18 cellular contexts compared by ENCODE assay signal in genomic region chr2:230790981-230791380, GRCh38.
DNase-seq lines count a peak whose midpoint lies in the region; ATAC-seq and TF ChIP-seq lines count a peak whose summit lies in the region.
"Had no signal": no experiment of that assay in that cellular context is flagged by ENCODE, and none has a peak within 500 bp of the region (broad histone marks: within the 10 kb centered on the region; RNA-seq: fewer than 3 reads in every experiment).

No MANE protein-coding gene starts in this region.

- no peak for ATAC-seq in activated naive CD8-positive, alpha-beta T cell treated with anti-CD3 and anti-CD28 coated beads, Interleukin-2, amount 50 U/mL, for 24 hours
- ATAC-seq in activated B cell treated with CpG ODN at 0.5 μM for 24 hours (ENCODE audit: low read depth): no peak
- ATAC-seq in GM21423 (IDR thresholded peaks at IDR 0.05; ENCODE audit: unreplicated experiment): no peak
- ATAC-seq: left colon had no signal

- peaks cover 67% of the 10 kb centered on the region for H3K4me1 Mint-ChIP-seq in activated naive CD8-positive, alpha-beta T cell (ENCODE audit: low read depth)
- peaks cover 58% of the 10 kb centered on the region for H3K4me1 Mint-ChIP-seq in activated naive CD8-positive, alpha-beta T cell treated with anti-CD3 and anti-CD28 coated beads, Interleukin-2, amount 50 U/mL, for 24 hours
- H3K4me1 Mint-ChIP-seq in activated B cell treated with CpG ODN at 0.5 μM for 24 hours: peaks cover 27% of the 10 kb centered on the region

- no peak overlapping the region for H3K18ac ChIP-seq in trophoblast cell (ENCODE audit: low read length)

- no peak overlapping the region for H3K14ac ChIP-seq in trophoblast cell (ENCODE audit: low read length)

- no peak overlapping the region for H2BK120ac ChIP-seq in trophoblast cell (ENCODE audit: insufficient read depth, low read length, poor library complexity)

- no peak overlapping the region for H2BK12ac ChIP-seq in trophoblast cell (ENCODE audit: low read length)

- no peak overlapping the region for H3K27ac ChIP-seq in trophoblast cell (ENCODE audit: low read depth, low read length)
- H3K27ac ChIP-seq: adrenal gland, cardiac muscle cell had no signal

- no peaks in the 10 kb centered on the region for H3K9me3 ChIP-seq in trophoblast cell (ENCODE audit: insufficient read depth, low read depth, low read length)
- H3K9me3 ChIP-seq: adrenal gland had no signal

- DNase-seq in activated naive CD8-positive, alpha-beta T cell treated with anti-CD3 and anti-CD28 coated beads, Interleukin-2, amount 50 U/mL, for 24 hours: no peak
- DNase-seq in activated B cell treated with CpG ODN at 0.5 μM for 24 hours (no peak), fibroblast of mammary gland (ENCODE audit: low read depth) (peak; percentile 39), trophoblast cell (peak; percentile 59 to 72), LoVo (ENCODE audit: low spot score) (no peak), anterior cingulate cortex (lab: John Stamatoyannopoulos, UW) (no peak)
- DNase-seq: adrenal gland; COR-L47; left colon; NCI-H1436 treated with DMSO at 0.1 percent for 48 hours; NCI-H524; spleen; stimulated activated CD4-positive, alpha-beta T cell treated with anti-CD3 and anti-CD28 coated beads, Interleukin-4, amount 100 ng/mL, for 24 hours had no signal

- H3K4me1 ChIP-seq in trophoblast cell (ENCODE audit: control insufficient read depth in 1 of 2, insufficient read depth in 2 of 2, low read length in 2 of 2): peaks cover 2 to 4% of the 10 kb centered on the region in 2 experiments

- POLR2A ChIA-PET in activated B cell treated with CpG ODN at 0.5 μM for 24 hours (lab: Charles Lee): no interaction called here

- no peak overlapping the region for H2BK5ac ChIP-seq in trophoblast cell (ENCODE audit: low read depth, low read length, poor library complexity)

- no peak overlapping the region for H4K91ac ChIP-seq in trophoblast cell (ENCODE audit: low read depth, low read length)

- CTCF ChIA-PET in activated B cell treated with CpG ODN at 0.5 μM for 24 hours (lab: Charles Lee): no interaction called here

- H3K4me2 ChIP-seq in trophoblast cell (ENCODE audit: low read length): no peak overlapping the region

- H3K9ac ChIP-seq in trophoblast cell (ENCODE audit: low read length): no peak overlapping the region

- no peaks in the 10 kb centered on the region for H3K79me2 ChIP-seq in trophoblast cell (ENCODE audit: control insufficient read depth, insufficient read depth, low read length, poor library complexity)

- H3K4ac ChIP-seq in trophoblast cell (ENCODE audit: low read depth, low read length): no peak overlapping the region

- no peak overlapping the region for H4K8ac ChIP-seq in trophoblast cell (ENCODE audit: low read depth, low read length)

- H3K27me3 Mint-ChIP-seq in activated naive CD8-positive, alpha-beta T cell: no peaks in the 10 kb centered on the region
- H3K27me3 Mint-ChIP-seq in activated naive CD8-positive, alpha-beta T cell treated with anti-CD3 and anti-CD28 coated beads, Interleukin-2, amount 50 U/mL, for 24 hours: no peaks in the 10 kb centered on the region
- H3K27me3 Mint-ChIP-seq in activated B cell treated with CpG ODN at 0.5 μM for 24 hours: no peaks in the 10 kb centered on the region
- H3K27me3 Mint-ChIP-seq: stimulated activated naive CD8-positive, alpha-beta T cell treated with anti-CD3 and anti-CD28 coated beads, Interleukin-15, Interleukin-2, amounts not matched to agents 100 ng/mL and 50 ng/mL, for 24 hours; type B pancreatic cell had no signal

- H3K4me3 Mint-ChIP-seq in activated naive CD8-positive, alpha-beta T cell: no peak overlapping the region
- no peak overlapping the region for H3K4me3 Mint-ChIP-seq in activated naive CD8-positive, alpha-beta T cell treated with anti-CD3 and anti-CD28 coated beads, Interleukin-2, amount 50 U/mL, for 24 hours
- H3K4me3 Mint-ChIP-seq in activated B cell treated with CpG ODN at 0.5 μM for 24 hours: no peak overlapping the region
- H3K4me3 Mint-ChIP-seq: stimulated activated naive CD8-positive, alpha-beta T cell treated with anti-CD3 and anti-CD28 coated beads, Interleukin-15, Interleukin-2, amounts not matched to agents 100 ng/mL and 50 ng/mL, for 24 hours; type B pancreatic cell had no signal

- peaks cover 9 to 11% of the 10 kb centered on the region in 2 experiments for H3K36me3 ChIP-seq in trophoblast cell (ENCODE audit: control insufficient read depth in 1 of 2, insufficient read depth in 2 of 2, low read length in 2 of 2)
- H3K36me3 ChIP-seq: adrenal gland, cardiac muscle cell had no signal

- H3K27ac Mint-ChIP-seq in activated naive CD8-positive, alpha-beta T cell: peak overlapping the region; percentile 89
- H3K27ac Mint-ChIP-seq in activated naive CD8-positive, alpha-beta T cell treated with anti-CD3 and anti-CD28 coated beads, Interleukin-2, amount 50 U/mL, for 24 hours: no peak overlapping the region
- peak overlapping the region; percentile 30 for H3K27ac Mint-ChIP-seq in activated B cell treated with CpG ODN at 0.5 μM for 24 hours
- H3K27ac Mint-ChIP-seq: stimulated activated naive CD8-positive, alpha-beta T cell treated with anti-CD3 and anti-CD28 coated beads, Interleukin-15, Interleukin-2, amounts not matched to agents 100 ng/mL and 50 ng/mL, for 24 hours; type B pancreatic cell had no signal

- H3K79me1 ChIP-seq in trophoblast cell (ENCODE audit: low read length): no peaks in the 10 kb centered on the region

- no peak overlapping the region for H2AK5ac ChIP-seq in trophoblast cell (ENCODE audit: low read length)

- WGBS in trophoblast cell (ENCODE audit: extremely low coverage, insufficient coverage, insufficient read length): no CpG with 5 or more reads among the region's 1 CpG

- H4K12ac ChIP-seq in trophoblast cell (ENCODE audit: low read depth, low read length): no peak overlapping the region

- no peak overlapping the region for H3K4me3 ChIP-seq in fibroblast of mammary gland (ENCODE audit: control insufficient read depth, low read depth, low read length)
- H3K4me3 ChIP-seq in trophoblast cell (ENCODE audit: low read depth, low read length): no peak overlapping the region
- H3K4me3 ChIP-seq: adrenal gland, cardiac muscle cell, spleen had no signal

- peaks cover 55% of the 10 kb centered on the region for H3K36me3 Mint-ChIP-seq in activated naive CD8-positive, alpha-beta T cell
- peaks cover 85% of the 10 kb centered on the region for H3K36me3 Mint-ChIP-seq in activated naive CD8-positive, alpha-beta T cell treated with anti-CD3 and anti-CD28 coated beads, Interleukin-2, amount 50 U/mL, for 24 hours (ENCODE audit: low read depth)
- peaks cover 78% of the 10 kb centered on the region for H3K36me3 Mint-ChIP-seq in activated B cell treated with CpG ODN at 0.5 μM for 24 hours (ENCODE audit: low read depth)

- no peak for TF ChIP-seq CTCF in activated B cell treated with CpG ODN at 0.5 μM for 24 hours (IDR thresholded peaks at IDR 0.05)
- no peak for TF ChIP-seq CTCF in fibroblast of mammary gland (conservative IDR thresholded peaks at IDR 0.05; ENCODE audit: control insufficient read depth, insufficient read depth, low read depth, low read length)

- H2AFZ ChIP-seq in trophoblast cell (ENCODE audit: insufficient read depth, low read length, poor library complexity): no peak overlapping the region

- no peaks in the 10 kb centered on the region for H3K27me3 ChIP-seq in trophoblast cell (ENCODE audit: insufficient read depth, low read length)
- H3K27me3 ChIP-seq: adrenal gland, cardiac muscle cell, spleen had no signal

- peaks cover 19% of the 10 kb centered on the region for H3K9me3 Mint-ChIP-seq in activated naive CD8-positive, alpha-beta T cell (ENCODE audit: low read depth)
- peaks cover 34% of the 10 kb centered on the region for H3K9me3 Mint-ChIP-seq in activated naive CD8-positive, alpha-beta T cell treated with anti-CD3 and anti-CD28 coated beads, Interleukin-2, amount 50 U/mL, for 24 hours
- peaks cover 12% of the 10 kb centered on the region for H3K9me3 Mint-ChIP-seq in activated B cell treated with CpG ODN at 0.5 μM for 24 hours

- no peak overlapping the region for H3K23ac ChIP-seq in trophoblast cell (ENCODE audit: low read length)

- intact Hi-C loops in activated B cell treated with CpG ODN at 0.5 μM for 24 hours (cut with micrococcal nuclease): no loop called here

Comparison
In these comparisons a context has a peak if more than half of its experiments do, and no peak if none do; other contexts are left out.
1. DNase-seq: peak in fibroblast of mammary gland (single experiment) and trophoblast cell (2 of 2); none in activated naive CD8-positive, alpha-beta T cell treated with anti-CD3 and anti-CD28 coated beads, Interleukin-2, amount 50 U/mL, for 24 hours (single experiment), activated B cell treated with CpG ODN at 0.5 μM for 24 hours (single experiment), LoVo (single experiment) and anterior cingulate cortex (0 of 58).